ENCODE assay signal across 13 cellular contexts in genomic region chr7:5857176-5857575, GRCh38. TPM values are rescaled to one million over a fixed set of nuclear protein-coding genes. Genes with fewer than 3 reads are reported as not detected.
DNase-seq lines count a peak whose midpoint lies in the region; ATAC-seq, FAIRE-seq and TF ChIP-seq lines count a peak whose summit lies in the region.
"Not testable (repeated sequence)": the region's sequence is repeated elsewhere in the genome, so short reads cannot be mapped to it uniquely, and the experiment has no call there.
"Had no signal": no experiment of that assay in that cellular context is flagged by ENCODE, and none has a peak within 500 bp of the region (broad histone marks: within the 10 kb centered on the region; RNA-seq: fewer than 3 reads in every experiment).

No MANE protein-coding gene starts in this region.

- not testable (repeated sequence) for H3K27ac ChIP-seq in CD4-positive, alpha-beta memory T cell (ENCODE audit: low read depth, low read length); PC-3 (ENCODE audit: low read length); colonic mucosa; naive thymus-derived CD4-positive, alpha-beta T cell (ENCODE audit: low read depth, low read length)

- H3K9ac ChIP-seq in PC-3 (ENCODE audit: low read length); colonic mucosa (ENCODE audit: low read depth in 2 of 2, low read length in 2 of 2): not testable (repeated sequence)

- H3F3A ChIP-seq in PC-3 (ENCODE audit: low read length, unreplicated experiment) = not testable (repeated sequence)

- not testable (repeated sequence) for H3K4me3 ChIP-seq in CD4-positive, alpha-beta memory T cell (ENCODE audit: low read length in 2 of 2); PC-3 (ENCODE audit: low read length); colonic mucosa; naive thymus-derived CD4-positive, alpha-beta T cell (ENCODE audit: low read length)

- intact Hi-C loops in CD4-positive, alpha-beta memory T cell (cut with micrococcal nuclease) = loop anchor here (2.0 to 10.0 kb wide), 3 partner anchors 138 to 850 kb away; partner anchors contain the start of genes INTS15 and ZNF12
- intact Hi-C loops in PC-3 (cut with micrococcal nuclease) (loop anchor here (5.0 kb wide), 1 partner anchor 580 kb away; no protein-coding TSS in a partner anchor), colonic mucosa (cut with DNase I) (loop anchor here (10.0 kb wide), 1 partner anchor 468 kb away; no protein-coding TSS in a partner anchor)
- intact Hi-C loops in left colon (cut with DNase I, micrococcal nuclease); sciatic nerve (cut with DNase I): not testable (repeated sequence)
- intact Hi-C loops in naive thymus-derived CD4-positive, alpha-beta T cell (cut with micrococcal nuclease) = loop anchor here (2.0 to 10.0 kb wide), 5 partner anchors 35 to 578 kb away; no protein-coding TSS in a partner anchor

- H4K20me1 ChIP-seq in PC-3 (ENCODE audit: low read length) = not testable (repeated sequence)

- H2AFZ ChIP-seq in PC-3 (ENCODE audit: low read length) = 0 out of 2 replicates have a peak overlapping the region, but pooled peaks have one; percentile 53

- not testable (repeated sequence) for H3K9me2 ChIP-seq in PC-3 (replicated peaks; ENCODE audit: low read length)

- H3K4me1 Mint-ChIP-seq in CD4-positive, alpha-beta memory T cell = peaks cover 12 to 30% (median 18%) of the 10 kb centered on the region in 4 donors
- peaks cover 0 to 28% (median 18%) of the 10 kb centered on the region in 7 donors for H3K4me1 Mint-ChIP-seq in naive thymus-derived CD4-positive, alpha-beta T cell

- not testable (repeated sequence) for DNase-seq in CD4-positive, alpha-beta memory T cell; PC-3; naive thymus-derived CD4-positive, alpha-beta T cell; sciatic nerve (ENCODE audit: low spot score); urothelium cell line (ENCODE audit: low spot score)
- DNase-seq in colonic mucosa (peak; percentile 46), left colon (peak; percentile 25 to 38)

- BruUV-seq in PC-3 (replicated peaks; lab: Mats Ljungman, UMichigan) = not testable (repeated sequence)

- peaks cover 7 to 16% of the 10 kb centered on the region in 2 donors for H3K36me3 Mint-ChIP-seq in CD4-positive, alpha-beta memory T cell
- H3K36me3 Mint-ChIP-seq in naive thymus-derived CD4-positive, alpha-beta T cell = not testable (repeated sequence)

- not testable (repeated sequence) for H3K9me3 Mint-ChIP-seq in CD4-positive, alpha-beta memory T cell; naive thymus-derived CD4-positive, alpha-beta T cell

- H3K79me2 ChIP-seq in PC-3 (ENCODE audit: low read length) = not testable (repeated sequence)

- POLR2A ChIA-PET in CD4-positive, alpha-beta memory T cell (lab: Charles Lee; ENCODE audit: partially characterized antibody) = interaction anchor here (1.2 to 2.5 kb wide), 6 partner anchors 19 to 152 kb away, joined by 3 to 11 read pairs (median 5); partner anchors contain the start of genes AIMP2 and PMS2
- POLR2A ChIA-PET in PC-3 (lab: Charles Lee; ENCODE audit: unreplicated experiment) = interaction anchor here (0.6 kb wide), 1 partner anchor 258 kb away, joined by 4 read pairs; no protein-coding TSS in a partner anchor
- POLR2A ChIA-PET in naive thymus-derived CD4-positive, alpha-beta T cell (lab: Charles Lee) = interaction anchor here (0.6 to 2.3 kb wide), 5 partner anchors 14 to 122 kb away, joined by 3 to 19 read pairs (median 5); no protein-coding TSS in a partner anchor

- not testable (repeated sequence) for H3K9me3 ChIP-seq in CD4-positive, alpha-beta memory T cell (ENCODE audit: control insufficient read depth in 1 of 2, low read length in 2 of 2); PC-3 (ENCODE audit: low read length); colonic mucosa; naive thymus-derived CD4-positive, alpha-beta T cell (ENCODE audit: control insufficient read depth in 2 of 3, low read length in 3 of 3)

- CTCF ChIA-PET in CD4-positive, alpha-beta memory T cell (lab: Charles Lee; ENCODE audit: partially characterized antibody) = interaction anchor here (0.7 to 3.8 kb wide), 12 partner anchors 8 to 490 kb away, joined by 3 to 20 read pairs (median 6); no protein-coding TSS in a partner anchor
- CTCF ChIA-PET in PC-3 (lab: Charles Lee) = interaction anchor here (0.8 kb wide), 1 partner anchor 11 kb away, joined by 4 read pairs; no protein-coding TSS in a partner anchor
- CTCF ChIA-PET in naive thymus-derived CD4-positive, alpha-beta T cell (lab: Charles Lee) = interaction anchor here (0.6 to 2.0 kb wide), 10 partner anchors 12 to 747 kb away, joined by 3 to 7 read pairs (median 4); no protein-coding TSS in a partner anchor

- peak; percentile 17 for FAIRE-seq in urothelium cell line (lab: Jason Lieb, UNC)

- H3K27me3 Mint-ChIP-seq in CD4-positive, alpha-beta memory T cell; naive thymus-derived CD4-positive, alpha-beta T cell: not testable (repeated sequence)

- ATAC-seq in PC-3; naive thymus-derived CD4-positive, alpha-beta T cell: not testable (repeated sequence)
- ATAC-seq in left colon = peak; percentile 72
- peak; percentile 26 for ATAC-seq in sciatic nerve

- peak overlapping the region in 1 of 8 donors; percentile 15 for H3K4me3 Mint-ChIP-seq in CD4-positive, alpha-beta memory T cell
- H3K4me3 Mint-ChIP-seq in naive thymus-derived CD4-positive, alpha-beta T cell = peak overlapping the region in 1 of 10 donors; percentile 3

- H3K4me1 ChIP-seq in CD4-positive, alpha-beta memory T cell (ENCODE audit: insufficient read depth, low read length) = peaks cover 11% of the 10 kb centered on the region
- H3K4me1 ChIP-seq in PC-3 (ENCODE audit: insufficient read depth, low read length); colonic mucosa: not testable (repeated sequence)
- H3K4me1 ChIP-seq in naive thymus-derived CD4-positive, alpha-beta T cell (ENCODE audit: control insufficient read depth in 2 of 2, insufficient read depth in 2 of 2, low read length in 2 of 2) = peaks cover 8 to 17% of the 10 kb centered on the region in 2 donors

- not testable (repeated sequence) for H3K27me3 ChIP-seq in CD4-positive, alpha-beta memory T cell (ENCODE audit: insufficient read depth, low read length); PC-3 (ENCODE audit: low read length); colonic mucosa; naive thymus-derived CD4-positive, alpha-beta T cell (ENCODE audit: control insufficient read depth in 2 of 2, insufficient read depth in 2 of 2, low read length in 2 of 2)

- not testable (repeated sequence) for H3K36me3 ChIP-seq in CD4-positive, alpha-beta memory T cell (ENCODE audit: insufficient read depth, low read length); PC-3 (ENCODE audit: low read depth, low read length); colonic mucosa
- H3K36me3 ChIP-seq in naive thymus-derived CD4-positive, alpha-beta T cell (ENCODE audit: control insufficient read depth in 2 of 3, insufficient read depth in 3 of 3, low read length in 3 of 3) = peaks cover 0 to 11% (median 3%) of the 10 kb centered on the region in 3 experiments

- H3K4me2 ChIP-seq in PC-3 (ENCODE audit: low read length) = not testable (repeated sequence)

- peak overlapping the region in 5 of 7 donors; percentile 37 to 89 (median 77) for H3K27ac Mint-ChIP-seq in CD4-positive, alpha-beta memory T cell
- peak overlapping the region in 6 of 9 donors; percentile 41 to 84 (median 62) for H3K27ac Mint-ChIP-seq in naive thymus-derived CD4-positive, alpha-beta T cell

- not testable (repeated sequence) for TF ChIP-seq CTCF in PC-3 (conservative IDR thresholded peaks at IDR 0.05; ENCODE audit: low read depth, low read length); colonic mucosa (IDR thresholded peaks at IDR 0.05)

RNA-seq across cellular contexts. Expression of gene OCM, which starts 23.4 kb away (rescaled TPM):
- 10 to 100 TPM in 1 of 2 experiments, 1 to 10 TPM in 1; 9.0 to 11.4 TPM for total RNA-seq in CD4-positive, alpha-beta memory T cell
- polyA plus RNA-seq in CD4-positive, alpha-beta memory T cell = 1 to 10 TPM in 1 of 2 donors, under 1 TPM in 1; 0.63 to 1.5 TPM
- not detected in 2 replicates for total RNA-seq in PC-3 (2014; rRNA removed)
- total RNA-seq in colonic mucosa = not detected
- not detected for total RNA-seq in left colon
- total RNA-seq in naive thymus-derived CD4-positive, alpha-beta T cell = 10 to 100 TPM in 2 of 5 experiments, 1 to 10 TPM in 2, under 1 TPM in 1; 0.80 to 17.9 (median 7.7) TPM
- 1 to 10 TPM; 2.3 to 2.9 TPM for polyA plus RNA-seq in naive thymus-derived CD4-positive, alpha-beta T cell
- not detected for total RNA-seq in sciatic nerve
- total RNA-seq: A673, G401, H4, HT-29 had no signal
- polyA plus RNA-seq: AG04450, CD14-positive monocyte had no signal

RNA-seq across cellular contexts. Expression of gene CCZ1, which starts 41.4 kb away (rescaled TPM):
- 10 to 100 TPM; 74.8 to 78.0 TPM for total RNA-seq in CD4-positive, alpha-beta memory T cell
- polyA plus RNA-seq in CD4-positive, alpha-beta memory T cell = 10 to 100 TPM; 46.8 to 55.4 TPM
- 40.8 and 56.2 TPM in 2 replicates for total RNA-seq in PC-3 (2014; rRNA removed)
- 10 to 100 TPM; 59.6 to 87.6 TPM for total RNA-seq in colonic mucosa
- total RNA-seq in left colon = 10 to 100 TPM; 55.1 to 81.0 TPM
- total RNA-seq in naive thymus-derived CD4-positive, alpha-beta T cell = 10 to 100 TPM; 65.2 to 83.6 (median 75.6) TPM
- polyA plus RNA-seq in naive thymus-derived CD4-positive, alpha-beta T cell = 10 to 100 TPM; 39.4 to 43.2 TPM
- total RNA-seq in sciatic nerve = 74.7 TPM
